In genomic region chr2:8219096-8219495, GRCh38 we compare ENCODE assay signal across 21 cellular contexts.
"Had no signal": no experiment of that assay in that cellular context is flagged by ENCODE, and none has a peak within 500 bp of the region (broad histone marks: within the 10 kb centered on the region; RNA-seq: fewer than 3 reads in every experiment).

No MANE protein-coding gene starts in this region.

- H3K4me2 ChIP-seq: smooth muscle cell had no signal

- H3K9me3 ChIP-seq: esophagus squamous epithelium, gastroesophageal sphincter, ovary, right atrium auricular region, tibial nerve, upper lobe of right lung, vagina had no signal

- H3K27me3 ChIP-seq: esophagus squamous epithelium, gastroesophageal sphincter, ovary, right atrium auricular region, tibial nerve, upper lobe of right lung, vagina had no signal

- H3K4me3 ChIP-seq: esophagus squamous epithelium, gastroesophageal sphincter, lung, ovary, right atrium auricular region, smooth muscle cell, tibial nerve, upper lobe of right lung, vagina had no signal

- H3K4me1 ChIP-seq: upper lobe of right lung had no signal

- H3K27ac ChIP-seq: esophagus squamous epithelium, ovary, tibial nerve, upper lobe of right lung, vagina had no signal

- H3K36me3 ChIP-seq: esophagus squamous epithelium, gastroesophageal sphincter, ovary, right atrium auricular region, tibial nerve, upper lobe of right lung, vagina had no signal

- H3K4me3 Mint-ChIP-seq: stimulated activated effector memory CD8-positive, alpha-beta T cell treated with anti-CD3 and anti-CD28 coated beads, Interleukin-12 subunit alpha, Interleukin-12 subunit beta, amount 100 ng/mL, for 72 hours had no signal

- H3K36me3 Mint-ChIP-seq: stimulated activated effector memory CD8-positive, alpha-beta T cell treated with anti-CD3 and anti-CD28 coated beads, Interleukin-12 subunit alpha, Interleukin-12 subunit beta, amount 100 ng/mL, for 72 hours had no signal

- DNase-seq: cortex of kidney; effector memory CD4-positive, alpha-beta T cell; esophagus squamous epithelium; foreskin fibroblast; glutamatergic neuron; left colon; left ventricle myocardium superior; mesenchymal stem cell; midbrain; nucleus accumbens; ovary; stimulated activated CD4-positive, alpha-beta T cell treated with anti-CD3 and anti-CD28 coated beads, Interleukin-2, amount 100 ng/mL, for 48 hours; stimulated activated naive CD8-positive, alpha-beta T cell treated with anti-CD3 and anti-CD28 coated beads, Interleukin-15, Interleukin-2, amounts not matched to agents 100 U/mL and 50 U/mL, for 24 hours; upper lobe of right lung had no signal

- H3K9me3 Mint-ChIP-seq: stimulated activated effector memory CD8-positive, alpha-beta T cell treated with anti-CD3 and anti-CD28 coated beads, Interleukin-12 subunit alpha, Interleukin-12 subunit beta, amount 100 ng/mL, for 72 hours had no signal

- H3K27ac Mint-ChIP-seq: stimulated activated effector memory CD8-positive, alpha-beta T cell treated with anti-CD3 and anti-CD28 coated beads, Interleukin-12 subunit alpha, Interleukin-12 subunit beta, amount 100 ng/mL, for 72 hours had no signal
